14 cellular contexts compared by ENCODE assay signal in the genomic region with DNA sequence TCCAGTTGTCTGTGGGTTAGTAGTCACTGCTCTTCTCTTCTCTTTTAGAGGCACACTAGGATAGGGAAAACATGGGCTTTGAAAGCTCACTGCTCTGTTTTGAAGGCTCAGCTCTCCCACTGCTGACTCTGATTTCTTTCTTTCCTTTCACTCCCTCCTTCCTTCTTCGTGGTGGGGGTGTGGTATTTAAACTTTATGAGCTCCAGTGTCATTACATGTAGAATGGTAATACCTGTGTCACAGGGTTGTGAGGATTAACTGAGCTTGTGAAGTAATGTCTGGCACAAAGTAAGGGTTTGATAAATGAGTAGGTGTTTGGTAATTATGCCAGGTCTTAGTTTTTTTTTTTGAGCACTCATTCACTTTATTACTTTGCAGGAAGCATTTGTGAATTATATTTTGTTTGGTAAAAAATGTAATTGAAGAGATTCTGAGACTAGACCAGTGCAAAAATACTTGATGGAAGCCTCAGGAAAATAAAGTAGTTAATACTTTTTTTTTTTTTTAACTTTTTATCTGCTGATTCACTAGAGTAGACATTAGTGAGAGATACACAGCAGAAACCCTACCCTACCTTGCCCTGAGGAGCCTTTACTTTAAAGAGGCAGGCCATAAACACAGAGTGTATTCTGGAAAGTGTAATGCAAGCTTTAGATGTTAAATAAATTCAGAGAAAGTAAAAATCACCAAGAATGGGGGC. TPM values are rescaled to one million over a fixed set of nuclear protein-coding genes. Genes with fewer than 3 reads are reported as not detected.
DNase-seq lines count a peak whose midpoint lies in the region; ATAC-seq and TF ChIP-seq lines count a peak whose summit lies in the region.
"Had no signal": no experiment of that assay in that cellular context is flagged by ENCODE, and none has a peak within 500 bp of the region (broad histone marks: within the 10 kb centered on the region; RNA-seq: fewer than 3 reads in every experiment).

No MANE protein-coding gene starts in this region.

- H3K9me3 ChIP-seq in mammary epithelial cell (replicated peaks; ENCODE audit: insufficient read depth, low read length): no peaks in the 10 kb centered on the region
- no peaks in the 10 kb centered on the region for H3K9me3 ChIP-seq in breast epithelium
- H3K9me3 ChIP-seq in Panc1 (ENCODE audit: control insufficient read depth, insufficient read depth, low read depth, low read length): no peaks in the 10 kb centered on the region
- no peaks in the 10 kb centered on the region for H3K9me3 ChIP-seq in smooth muscle cell (replicated peaks; ENCODE audit: low read depth)

- peak; percentile 62; the same call in 1 of the 2 replicates for ATAC-seq in Panc1
- ATAC-seq in foreskin keratinocyte: peak; percentile 8
- ATAC-seq in HG02678 (IDR thresholded peaks at IDR 0.05; ENCODE audit: unreplicated experiment): no peak
- ATAC-seq in HG02852 (IDR thresholded peaks at IDR 0.05; ENCODE audit: unreplicated experiment): no peak

- H3K4me3 ChIP-seq in mammary epithelial cell (replicated peaks in 1 of 3; ENCODE audit: insufficient read depth in 1 of 3, low read depth in 2 of 3, low read length in 3 of 3) (no peak overlapping the region), breast epithelium (no peak overlapping the region), Panc1 (ENCODE audit: low read depth in 2 of 2, low read length in 2 of 2) (no peak overlapping the region), smooth muscle cell (no peak overlapping the region)

- no peak overlapping the region for H3K9ac ChIP-seq in mammary epithelial cell (ENCODE audit: insufficient read depth, low read length)
- H3K9ac ChIP-seq in smooth muscle cell (ENCODE audit: low read depth): no peak overlapping the region

- WGBS in mammary epithelial cell (ENCODE audit: low coverage, missing lambda C conversion rate): 17% methylated on average over 1 of the region's 1 CpG
- WGBS in smooth muscle cell (ENCODE audit: low lambda C conversion rate): 9% methylated on average over 1 of the region's 1 CpG

- in situ Hi-C loops in mammary epithelial cell (cut with MboI; ENCODE audit: low sequenced_read_pairs in 2 of 2) (loop anchor here in 1 of 2 donors (10.0 kb wide), 1 partner anchor 380 kb away; a partner anchor contains a TSS), Panc1 (cut with HindIII; ENCODE audit: low pct_unique_long_range_greater_than_20kb, low sequenced_read_pairs) (no loop called here)

- DNase-seq in mammary epithelial cell: peak; percentile 35
- DNase-seq in breast epithelium (ENCODE audit: low spot score in 2 of 2): no peak
- no peak for DNase-seq in Panc1 (ENCODE audit: low read depth, low spot score)
- DNase-seq in foreskin keratinocyte: peak in 1 of 2 donors; percentile 11
- DNase-seq in smooth muscle cell (lab: John Stamatoyannopoulos, UW; ENCODE audit: unreplicated experiment): no peak
- no peak for DNase-seq in NCI-H1092 (lab: John Stamatoyannopoulos, UW)
- DNase-seq: caudate nucleus, DMS79 treated with DMSO at 0.1 percent for 48 hours, KBM-7, NCI-H1436 treated with DMSO at 0.1 percent for 48 hours, NCI-H524 treated with DMSO at 0.1 percent for 48 hours, occipital lobe had no signal

- peaks cover 55% of the 10 kb centered on the region for H3K79me2 ChIP-seq in mammary epithelial cell (ENCODE audit: insufficient read depth, low read length)
- H3K79me2 ChIP-seq in smooth muscle cell (ENCODE audit: low read depth): peaks cover 83% of the 10 kb centered on the region

- BruUV-seq in mammary epithelial cell (replicated peaks; lab: Mats Ljungman, UMichigan) (no TSS peak), Panc1 (replicated peaks; lab: Mats Ljungman, UMichigan) (no TSS peak)

- H3K27ac ChIP-seq in mammary epithelial cell (ENCODE audit: insufficient read depth, low read depth, low read length): no peak overlapping the region
- no peak overlapping the region for H3K27ac ChIP-seq in breast epithelium
- H3K27ac ChIP-seq in Panc1 (ENCODE audit: low read length): no peak overlapping the region
- H3K27ac ChIP-seq in foreskin keratinocyte: no peak overlapping the region
- peak overlapping the region; percentile 17 for H3K27ac ChIP-seq in smooth muscle cell (ENCODE audit: low read depth)

- no peak overlapping the region for H3K4me2 ChIP-seq in mammary epithelial cell (ENCODE audit: insufficient read depth, low read depth, low read length)
- no peak overlapping the region for H3K4me2 ChIP-seq in smooth muscle cell

- POLR2A ChIA-PET in Panc1 (lab: Charles Lee): no interaction called here

- no peaks in the 10 kb centered on the region for H3K4me1 ChIP-seq in mammary epithelial cell (ENCODE audit: insufficient read depth, low read length)
- H3K4me1 ChIP-seq in breast epithelium: no peaks in the 10 kb centered on the region
- H3K4me1 ChIP-seq in Panc1 (ENCODE audit: control insufficient read depth, insufficient read depth, low read length): peaks cover 14% of the 10 kb centered on the region; the same call in 1 of the 2 replicates
- H3K4me1 ChIP-seq in foreskin keratinocyte: no peaks in the 10 kb centered on the region
- no peaks in the 10 kb centered on the region for H3K4me1 ChIP-seq in smooth muscle cell (ENCODE audit: low read depth)

- H4K20me1 ChIP-seq in mammary epithelial cell (ENCODE audit: insufficient read depth, low read length) (no peaks in the 10 kb centered on the region), smooth muscle cell (ENCODE audit: low read depth) (peaks cover 98% of the 10 kb centered on the region)

- intact Hi-C loops in mammary epithelial cell (cut with micrococcal nuclease): loop anchor here (5.0 kb wide), 1 partner anchor 318 kb away; no protein-coding TSS in a partner anchor
- intact Hi-C loops in breast epithelium (cut with DNase I; ENCODE audit: low total_unique reads): no loop called here
- intact Hi-C loops in Panc1 (cut with micrococcal nuclease; ENCODE audit: unreplicated experiment): loop anchor here (5.0 to 10.0 kb wide), 2 partner anchors 270 to 378 kb away; a partner anchor contains a TSS

- no peak for TF ChIP-seq POLR2A in breast epithelium (IDR thresholded peaks at IDR 0.05)

- TF ChIP-seq CTCF in mammary epithelial cell (conservative IDR thresholded peaks at IDR 0.05 in 1 of 2, IDR thresholded peaks at IDR 0.05 in 1 of 2; ENCODE audit: extremely low read depth in 1 of 2, insufficient read depth in 1 of 2, low read depth in 1 of 2, low read length in 2 of 2): no peak
- no peak for TF ChIP-seq CTCF in breast epithelium (IDR thresholded peaks at IDR 0.05)
- TF ChIP-seq CTCF in Panc1 (IDR thresholded peaks at IDR 0.05): no peak
- no peak for TF ChIP-seq CTCF in foreskin keratinocyte (conservative IDR thresholded peaks at IDR 0.05)
- no peak for TF ChIP-seq CTCF in smooth muscle cell (IDR thresholded peaks at IDR 0.05; ENCODE audit: borderline replicate concordance, insufficient read depth, poor library complexity, severe bottlenecking)

- H3K27me3 ChIP-seq in mammary epithelial cell (ENCODE audit: insufficient read depth, low read length) (no peaks in the 10 kb centered on the region), breast epithelium (no peaks in the 10 kb centered on the region), Panc1 (ENCODE audit: control insufficient read depth, insufficient read depth, low read length) (no peaks in the 10 kb centered on the region), foreskin keratinocyte (peaks cover 58% of the 10 kb centered on the region), smooth muscle cell (ENCODE audit: low read depth) (no peaks in the 10 kb centered on the region)

- H3K36me3 ChIP-seq in mammary epithelial cell (ENCODE audit: insufficient read depth, low read length) (no peaks in the 10 kb centered on the region), breast epithelium (no peaks in the 10 kb centered on the region), Panc1 (ENCODE audit: control insufficient read depth, insufficient read depth, low read length) (no peaks in the 10 kb centered on the region), smooth muscle cell (ENCODE audit: low read depth) (no peaks in the 10 kb centered on the region)

- no peak overlapping the region for H2AFZ ChIP-seq in mammary epithelial cell (ENCODE audit: low read depth, low read length)
- no peak overlapping the region for H2AFZ ChIP-seq in smooth muscle cell (ENCODE audit: low read depth)

- CTCF ChIA-PET in mammary epithelial cell (lab: Charles Lee; ENCODE audit: low non-redundant PET): interaction anchor here (0.6 to 1.0 kb wide), 3 partner anchors 109 to 375 kb away, joined by 3 to 12 read pairs (median 4); no protein-coding TSS in a partner anchor
- CTCF ChIA-PET in Panc1 (lab: Charles Lee): interaction anchor here (0.5 to 1.1 kb wide), 3 partner anchors 140 to 1374 kb away, joined by 3 to 4 read pairs (median 3); no protein-coding TSS in a partner anchor

- dilution Hi-C loops in mammary epithelial cell (cut with HindIII; ENCODE audit: low sequenced_read_pairs): no loop called here

- peaks cover 8% of the 10 kb centered on the region for H3F3A ChIP-seq in smooth muscle cell (ENCODE audit: low read depth)

RNA-seq across cellular contexts. Expression of a gene that starts 17.3 kb away (rescaled TPM):
- 10 to 100 TPM; 20.2 to 22.1 TPM for total RNA-seq in mammary epithelial cell
- 15.8 TPM for polyA plus RNA-seq in mammary epithelial cell
- 39.8 TPM for polyA minus RNA-seq in mammary epithelial cell
- 10 to 100 TPM; 22.0 to 36.6 (median 27.1) TPM for total RNA-seq in breast epithelium
- total RNA-seq in Panc1 (2021; ENCODE audit: unreplicated experiment): 41.9 TPM
- 30.1 TPM for polyA plus RNA-seq in Panc1 (2012; ENCODE audit: insufficient read length)
- total RNA-seq in foreskin keratinocyte: 15.7 and 15.8 TPM in 2 replicates
- polyA plus RNA-seq in foreskin keratinocyte: 7.9 and 8.3 TPM in 2 replicates
- total RNA-seq in smooth muscle cell: 39.8 and 41.7 TPM in 2 replicates
- polyA plus RNA-seq in smooth muscle cell: 21.7 and 22.7 TPM in 2 replicates

Comparison
In these comparisons a context has a peak if more than half of its experiments do, and no peak if none do; other contexts are left out.
1. ATAC-seq: peak in Panc1 (single experiment) and foreskin keratinocyte (single experiment); none in HG02678 (single experiment) and HG02852 (single experiment).